Comparison of ENCODE assay signal across 15 cellular contexts in genomic region chr12:57727758-57728395, GRCh38. TPM values are rescaled to one million over a fixed set of nuclear protein-coding genes. Genes with fewer than 3 reads are reported as not detected.
DNase-seq lines count a peak whose midpoint lies in the region; ATAC-seq and TF ChIP-seq lines count a peak whose summit lies in the region.
"Had no signal": no experiment of that assay in that cellular context is flagged by ENCODE, and none has a peak within 500 bp of the region (broad histone marks: within the 10 kb centered on the region; RNA-seq: fewer than 3 reads in every experiment).

No MANE protein-coding gene starts in this region.

- no peak overlapping the region for H3K14ac ChIP-seq in IMR-90 (replicated peaks; ENCODE audit: low read depth, low read length)

- POLR2A ChIA-PET in IMR-90 (lab: Charles Lee; ENCODE audit: unreplicated experiment), result no interaction called here

- no peaks in the 10 kb centered on the region for H3K9me3 ChIP-seq in IMR-90 (ENCODE audit: control insufficient read depth, insufficient read depth, low read length)
- H3K9me3 ChIP-seq in Karpas-422 (ENCODE audit: low read length), result no peaks in the 10 kb centered on the region
- H3K9me3 ChIP-seq: thoracic aorta had no signal

- peaks cover 2% of the 10 kb centered on the region for H3K36me3 Mint-ChIP-seq in osteocyte (ENCODE audit: unreplicated experiment)

- no peaks in the 10 kb centered on the region for H3K9me2 ChIP-seq in Karpas-422 (replicated peaks; ENCODE audit: insufficient read depth, low read length)

- H3K18ac ChIP-seq in IMR-90 (ENCODE audit: low read depth, low read length), result no peak overlapping the region

- in situ Hi-C loops in IMR-90 (cut with MboI; ENCODE audit: low sequenced_read_pairs), result no loop called here

- TF ChIP-seq CTCF in IMR-90 (conservative IDR thresholded peaks at IDR 0.05; ENCODE audit: low read depth, low read length), result no peak
- TF ChIP-seq CTCF in osteocyte (IDR thresholded peaks at IDR 0.05), result no peak

- H3K27ac Mint-ChIP-seq in osteocyte (ENCODE audit: unreplicated experiment), result no peak overlapping the region

- H3K36me3 ChIP-seq in IMR-90 (ENCODE audit: control insufficient read depth, insufficient read depth, low read length) (peaks cover 6% of the 10 kb centered on the region; the same call in 1 of the 2 replicates), Karpas-422 (ENCODE audit: insufficient read depth, low read length) (peaks cover 5% of the 10 kb centered on the region; the same call in 1 of the 2 replicates)
- H3K36me3 ChIP-seq: thoracic aorta had no signal

- H2AFZ ChIP-seq in IMR-90 (replicated peaks; ENCODE audit: low read length, poor library complexity), result peak overlapping the region; percentile 100
- H2AFZ ChIP-seq in Karpas-422 (ENCODE audit: low read length), result no peak overlapping the region

- no peaks in the 10 kb centered on the region for H3K79me2 ChIP-seq in Karpas-422 (ENCODE audit: low read length)

- no peaks in the 10 kb centered on the region for H3K9me3 Mint-ChIP-seq in osteocyte (ENCODE audit: unreplicated experiment)

- 0 out of 2 replicates have a peak, but pooled peaks cover 4% of the 10 kb centered on the region for H3K4me1 ChIP-seq in IMR-90 (ENCODE audit: control insufficient read depth, insufficient read depth, low read length)
- no peaks in the 10 kb centered on the region for H3K4me1 ChIP-seq in Karpas-422 (ENCODE audit: low read length)

- peak overlapping the region; percentile 19 for H2AK9ac ChIP-seq in IMR-90 (replicated peaks; ENCODE audit: low read depth, low read length, poor library complexity)

- H2BK5ac ChIP-seq in IMR-90 (ENCODE audit: low read depth, low read length, poor library complexity, severe bottlenecking), result no peak overlapping the region

- no peak for TF ChIP-seq RAD21 in IMR-90 (IDR thresholded peaks at IDR 0.05; ENCODE audit: low read length)

- H3K4me3 ChIP-seq in IMR-90 (ENCODE audit: insufficient read depth, low read depth, low read length), result no peak overlapping the region
- no peak overlapping the region for H3K4me3 ChIP-seq in Karpas-422 (ENCODE audit: low read length)
- H3K4me3 ChIP-seq: GM12878 had no signal

- H4K5ac ChIP-seq in IMR-90 (ENCODE audit: low read depth, low read length), result no peak overlapping the region

- no peak overlapping the region for H4K8ac ChIP-seq in IMR-90 (ENCODE audit: low read depth in 2 of 2, low read length in 2 of 2)

- H3K9ac ChIP-seq in IMR-90 (ENCODE audit: low read depth, low read length) (no peak overlapping the region), Karpas-422 (ENCODE audit: low read length) (no peak overlapping the region)

- TF ChIP-seq POLR2A in IMR-90 (IDR thresholded peaks at IDR 0.05; ENCODE audit: low read depth, low read length), result no peak

- H3K4ac ChIP-seq in IMR-90 (ENCODE audit: low read depth, low read length), result no peak overlapping the region

- no peak overlapping the region for H2BK20ac ChIP-seq in IMR-90 (ENCODE audit: low read depth, low read length)

- H3K9me1 ChIP-seq in IMR-90 (ENCODE audit: insufficient read depth, low read length), result peaks cover 6% of the 10 kb centered on the region; the same call in 1 of the 2 replicates

- H3K4me3 Mint-ChIP-seq in osteocyte (ENCODE audit: unreplicated experiment), result peak overlapping the region; percentile 46

- intact Hi-C loops in IMR-90 (cut with micrococcal nuclease), result no loop called here

- dilution Hi-C loops in IMR-90 (cut with HindIII; ENCODE audit: low sequenced_read_pairs, unreplicated experiment), result no loop called here

- DNase-seq in DMS53 (lab: John Stamatoyannopoulos, UW), result peak; percentile 74
- DNase-seq in DMS53 treated with DMSO at 0.1 percent for 48 hours (lab: John Stamatoyannopoulos, UW; ENCODE audit: unreplicated experiment), result no peak
- DNase-seq in IMR-90, result no peak
- peak; percentile 59 for DNase-seq in iPS DF 19.7 (ENCODE audit: low read depth, low spot score)
- DNase-seq in osteocyte (ENCODE audit: extremely low spot score, unreplicated experiment), result peak; percentile 75
- no peak for DNase-seq in NOMO-1 (lab: John Stamatoyannopoulos, UW; ENCODE audit: unreplicated experiment in 2 of 2)
- no peak for DNase-seq in Karpas-422
- DNase-seq: amygdala, HCEC 1CT, KBM-7, midbrain, NCI-H187 treated with DMSO at 0.1 percent for 48 hours had no signal

- H3K27ac ChIP-seq in IMR-90 (ENCODE audit: insufficient read depth, low read length), result no peak overlapping the region
- H3K27ac ChIP-seq in Karpas-422 (ENCODE audit: low read length), result no peak overlapping the region
- H3K27ac ChIP-seq: thoracic aorta had no signal

- H4K91ac ChIP-seq in IMR-90 (ENCODE audit: insufficient read depth, low read depth, low read length), result no peak overlapping the region

- H3K4me2 ChIP-seq in IMR-90 (ENCODE audit: low read depth, low read length) (no peak overlapping the region), Karpas-422 (ENCODE audit: low read depth, low read length, poor library complexity, severe bottlenecking) (no peak overlapping the region)

- CTCF ChIA-PET in IMR-90 (lab: Yijun Ruan, JAX), result no interaction called here

- peaks cover 0 to 17% of the 10 kb centered on the region in 2 experiments; a peak in 1 of 4 replicates for H3K79me1 ChIP-seq in IMR-90 (ENCODE audit: low read depth in 1 of 2, low read length in 2 of 2)

- no peak overlapping the region for H3K23ac ChIP-seq in IMR-90 (ENCODE audit: low read depth, low read length)

- H3K27me3 ChIP-seq in IMR-90 (ENCODE audit: control insufficient read depth, insufficient read depth, low read length) (peaks cover 19% of the 10 kb centered on the region), Karpas-422 (ENCODE audit: low read length) (no peaks in the 10 kb centered on the region)

- H3K56ac ChIP-seq in IMR-90 (ENCODE audit: extremely low read depth, insufficient read depth, low read length), result no peak overlapping the region

- ATAC-seq in IMR-90 (ENCODE audit: low read depth) (no peak), HG02610 (IDR thresholded peaks at IDR 0.05; ENCODE audit: unreplicated experiment) (no peak)
- ATAC-seq: GM12878 had no signal

- WGBS in IMR-90 (ENCODE audit: extremely low coverage in 2 of 2, insufficient read length in 1 of 2), 2 experiments, result 13% methylated on average over 6 of the region's 21 CpGs; no CpG with 5 or more reads in 1 of the 2 experiments

- H3K27me3 Mint-ChIP-seq in osteocyte (ENCODE audit: unreplicated experiment), result peaks cover 19% of the 10 kb centered on the region

- peaks cover 11% of the 10 kb centered on the region; the same call in 1 of the 2 replicates for H4K20me1 ChIP-seq in IMR-90 (ENCODE audit: insufficient read depth, low read length)
- no peaks in the 10 kb centered on the region for H4K20me1 ChIP-seq in Karpas-422 (ENCODE audit: insufficient read depth, low read depth, low read length)

- no peak overlapping the region for H2BK15ac ChIP-seq in IMR-90 (ENCODE audit: low read depth, low read length)

- no peak overlapping the region for H2BK120ac ChIP-seq in IMR-90 (ENCODE audit: low read depth, low read length)

- 0 out of 2 replicates have a peak overlapping the region, but pooled peaks have one; percentile 1 for H2AK5ac ChIP-seq in IMR-90 (ENCODE audit: low read depth, low read length)

- BruUV-seq in IMR-90 (replicated peaks; lab: Mats Ljungman, UMichigan), result no TSS peak

- H3K4me1 Mint-ChIP-seq in osteocyte (ENCODE audit: unreplicated experiment), result peaks cover 20% of the 10 kb centered on the region

TF ChIP-seq in IMR-90, 13 proteins besides CTCF, POLR2A, EP300 and RAD21 (continues in another document):
- no peak for TF ChIP-seq MAFK (IDR thresholded peaks at IDR 0.05; ENCODE audit: low read depth, low read length)
- no peak for TF ChIP-seq ELK1 (IDR thresholded peaks at IDR 0.05; ENCODE audit: borderline replicate concordance, low read depth, low read length)

RNA-seq across cellular contexts. Expression of gene AGAP2, which starts 10.7 kb away (rescaled TPM):
- total RNA-seq in IMR-90 (2012; rRNA removed), result 0.18 and 0.28 TPM in 2 replicates
- 0.03 and 0.07 TPM in 2 replicates for polyA plus RNA-seq in IMR-90 (2012; rRNA removed)
- 0.09 and 0.10 TPM in 2 replicates for polyA plus RNA-seq in IMR-90 (2012; cell fraction: cytosol; rRNA removed)
- polyA plus RNA-seq in IMR-90 (2012; cell fraction: nucleus; rRNA removed; ENCODE audit: low replicate concordance), result 0.55 and 0.88 TPM in 2 replicates
- total RNA-seq in osteocyte, result 2.4 and 2.6 TPM in 2 replicates
- 6.7 and 12.0 TPM in 2 replicates for total RNA-seq in Karpas-422 (2014; rRNA removed; shearing (Covaris generic); ENCODE audit: low replicate concordance)

RNA-seq across cellular contexts. Expression of gene TSPAN31, which starts 17.0 kb away (rescaled TPM):
- total RNA-seq in IMR-90 (2012; rRNA removed) (51.1 and 71.2 TPM in 2 replicates), osteocyte (36.2 and 37.4 TPM in 2 replicates)
- polyA plus RNA-seq in IMR-90 (2012; rRNA removed), result 9.9 and 12.3 TPM in 2 replicates
- 22.4 and 46.8 TPM in 2 replicates for polyA plus RNA-seq in IMR-90 (2012; cell fraction: cytosol; rRNA removed)
- 23.3 and 27.2 TPM in 2 replicates for polyA plus RNA-seq in IMR-90 (2012; cell fraction: nucleus; rRNA removed; ENCODE audit: low replicate concordance)
- 33.3 and 42.7 TPM in 2 replicates for total RNA-seq in Karpas-422 (2014; rRNA removed; shearing (Covaris generic); ENCODE audit: low replicate concordance)

RNA-seq across cellular contexts. Expression of gene CDK4, which starts 24.2 kb away (rescaled TPM):
- total RNA-seq in IMR-90 (2012; rRNA removed), result 239 and 297 TPM in 2 replicates
- 252 and 261 TPM in 2 replicates for polyA plus RNA-seq in IMR-90 (2012; rRNA removed)
- 201 and 295 TPM in 2 replicates for polyA plus RNA-seq in IMR-90 (2012; cell fraction: cytosol; rRNA removed)
- 85.8 and 86.8 TPM in 2 replicates for polyA plus RNA-seq in IMR-90 (2012; cell fraction: nucleus; rRNA removed; ENCODE audit: low replicate concordance)
- 137 and 142 TPM in 2 replicates for total RNA-seq in osteocyte
- 154 and 164 TPM in 2 replicates for total RNA-seq in Karpas-422 (2014; rRNA removed; shearing (Covaris generic); ENCODE audit: low replicate concordance)

RNA-seq across cellular contexts. Expression of gene MARCHF9, which starts 27.0 kb away (rescaled TPM):
- 1.1 TPM in 2 replicates for total RNA-seq in IMR-90 (2012; rRNA removed)
- 4.7 and 5.4 TPM in 2 replicates for polyA plus RNA-seq in IMR-90 (2012; rRNA removed)
- polyA plus RNA-seq in IMR-90 (2012; cell fraction: cytosol; rRNA removed), result 3.6 and 5.6 TPM in 2 replicates
- polyA plus RNA-seq in IMR-90 (2012; cell fraction: nucleus; rRNA removed; ENCODE audit: low replicate concordance), result 8.1 and 11.9 TPM in 2 replicates
- total RNA-seq in osteocyte, result 19.2 and 21.1 TPM in 2 replicates
- total RNA-seq in Karpas-422 (2014; rRNA removed; shearing (Covaris generic); ENCODE audit: low replicate concordance), result 30.3 and 45.9 TPM in 2 replicates

RNA-seq across cellular contexts. Expression of gene OS9, which starts 33.9 kb away (rescaled TPM):
- 159 and 182 TPM in 2 replicates for total RNA-seq in IMR-90 (2012; rRNA removed)
- polyA plus RNA-seq in IMR-90 (2012; rRNA removed), result 188 and 272 TPM in 2 replicates
- polyA plus RNA-seq in IMR-90 (2012; cell fraction: cytosol; rRNA removed), result 327 and 430 TPM in 2 replicates
- 286 and 406 TPM in 2 replicates for polyA plus RNA-seq in IMR-90 (2012; cell fraction: nucleus; rRNA removed; ENCODE audit: low replicate concordance)
- total RNA-seq in osteocyte, result 338 and 363 TPM in 2 replicates
- 72.6 and 120 TPM in 2 replicates for total RNA-seq in Karpas-422 (2014; rRNA removed; shearing (Covaris generic); ENCODE audit: low replicate concordance)

Comparison
In these comparisons a context has a peak if more than half of its experiments do, and no peak if none do; other contexts are left out.
1. DNase-seq: peak in DMS53 (single experiment), iPS DF 19.7 (single experiment) and osteocyte (single experiment); none in DMS53 treated with DMSO at 0.1 percent for 48 hours (single experiment), IMR-90 (single experiment), NOMO-1 (0 of 2) and Karpas-422 (single experiment).